In genomic region chr22:20400606-20401375, GRCh38 we compare ENCODE assay signal across 1 cellular context.
TF ChIP-seq lines count a peak whose summit lies in the region.

No MANE protein-coding gene starts in this region.

TF ChIP-seq in K562, 482 proteins besides CTCF, POLR2A, EP300 and RAD21 (continued from another document and continues in another):
- no peak for TF ChIP-seq ID3 (CRISPR knock-in tag; IDR thresholded peaks at IDR 0.05)
- TF ChIP-seq ID3 (tag; IDR thresholded peaks at IDR 0.05): no peak
- 0 out of 2 replicates have a peak, but pooled peaks have one; percentile 14 for TF ChIP-seq ZSCAN32 (CRISPR knock-in tag; IDR thresholded peaks at IDR 0.05)
- no peak for TF ChIP-seq SETDB1 (IDR thresholded peaks at IDR 0.05; ENCODE audit: low read length)
- TF ChIP-seq POLR3A (IDR thresholded peaks at IDR 0.05; ENCODE audit: borderline replicate concordance, extremely low read depth, insufficient read depth, insufficient read length): no peak
- TF ChIP-seq ZNF57 (CRISPR knock-in tag; IDR thresholded peaks at IDR 0.05): 0 out of 2 replicates have a peak, but pooled peaks have one; percentile 50
- TF ChIP-seq RBM15 (IDR thresholded peaks at IDR 0.05; ENCODE audit: insufficient read depth, low read length): no peak
- TF ChIP-seq PBX2 (CRISPR knock-in tag; IDR thresholded peaks at IDR 0.05; ENCODE audit: low read depth): 0 out of 2 replicates have a peak, but pooled peaks have one; percentile 9
- TF ChIP-seq PBX2 (tag; conservative IDR thresholded peaks at IDR 0.05; ENCODE audit: low read depth): no peak
- no peak for TF ChIP-seq FOXP4 (CRISPR knock-in tag; IDR thresholded peaks at IDR 0.05; ENCODE audit: borderline replicate concordance)
- TF ChIP-seq PML (IDR thresholded peaks at IDR 0.05; ENCODE audit: low read length): no peak
- TF ChIP-seq TEAD2 (tag; IDR thresholded peaks at IDR 0.05): no peak
- no peak for TF ChIP-seq CCNT2 (IDR thresholded peaks at IDR 0.05; ENCODE audit: borderline replicate concordance, extremely low read depth, insufficient read length, low read depth, low read length)
- TF ChIP-seq ZFP30 (CRISPR knock-in tag; IDR thresholded peaks at IDR 0.05; ENCODE audit: borderline replicate concordance): peak; percentile 60; the same call in 1 of the 2 replicates
- TF ChIP-seq WHSC1 (IDR thresholded peaks at IDR 0.05; ENCODE audit: low read length): no peak
- TF ChIP-seq ZNF24 (IDR thresholded peaks at IDR 0.05): no peak
- TF ChIP-seq ZNF277 (CRISPR knock-in tag; IDR thresholded peaks at IDR 0.05; ENCODE audit: borderline replicate concordance): peak; percentile 59; the same call in 1 of the 2 replicates
- no peak for TF ChIP-seq MEF2A (IDR thresholded peaks at IDR 0.05; ENCODE audit: control insufficient read depth, low read depth, low read length)
- no peak for TF ChIP-seq FIP1L1 (IDR thresholded peaks at IDR 0.05; ENCODE audit: low read depth, low read length, poor library complexity, severe bottlenecking)
- no peak for TF ChIP-seq ZBTB2 (IDR thresholded peaks at IDR 0.05)
- no peak for TF ChIP-seq NCOR1 (IDR thresholded peaks at IDR 0.05)
- no peak for TF ChIP-seq CBX3 (IDR thresholded peaks at IDR 0.05; ENCODE audit: borderline replicate concordance in 1 of 2, low read length in 2 of 2)
- no peak for TF ChIP-seq GATA2 (CRISPR knock-in tag; IDR thresholded peaks at IDR 0.05)
- TF ChIP-seq NCOA2 (IDR thresholded peaks at IDR 0.05; ENCODE audit: partially characterized antibody in 2 of 2): no peak
- no peak for TF ChIP-seq THRA (IDR thresholded peaks at IDR 0.05)
- 0 out of 4 replicates have a peak, but pooled peaks of 1 of the 2 experiments have one; percentile 24 for TF ChIP-seq MAZ (CRISPR knock-in tag; conservative IDR thresholded peaks at IDR 0.05 in 1 of 2, IDR thresholded peaks at IDR 0.05 in 1 of 2)
- TF ChIP-seq MEIS2 (IDR thresholded peaks at IDR 0.05; ENCODE audit: partially characterized antibody): no peak
- TF ChIP-seq E2F3 (CRISPR knock-in tag; IDR thresholded peaks at IDR 0.05): no peak
- TF ChIP-seq ZNF830 (CRISPR knock-in tag; IDR thresholded peaks at IDR 0.05): no peak
- TF ChIP-seq ZNF707 (CRISPR knock-in tag; conservative IDR thresholded peaks at IDR 0.05): no peak
- TF ChIP-seq GATAD2B (IDR thresholded peaks at IDR 0.05; ENCODE audit: borderline replicate concordance): no peak
- TF ChIP-seq CCAR2 (IDR thresholded peaks at IDR 0.05; ENCODE audit: low read depth, low read length): no peak
- TF ChIP-seq ARID2 (IDR thresholded peaks at IDR 0.05): no peak
- no peak for TF ChIP-seq CHD1 (IDR thresholded peaks at IDR 0.05; ENCODE audit: low read length)
- no peak for TF ChIP-seq ETV1 (tag; conservative IDR thresholded peaks at IDR 0.05; ENCODE audit: low read depth)
- 0 out of 2 replicates have a peak, but pooled peaks have one; percentile 14 for TF ChIP-seq ZNF76 (CRISPR knock-in tag; IDR thresholded peaks at IDR 0.05; ENCODE audit: borderline replicate concordance)
- TF ChIP-seq TBL1XR1 (IDR thresholded peaks at IDR 0.05; ENCODE audit: low read length in 2 of 2): no peak
- TF ChIP-seq L3MBTL2 (IDR thresholded peaks at IDR 0.05): no peak
- TF ChIP-seq KLF10 (CRISPR knock-in tag; IDR thresholded peaks at IDR 0.05): no peak
- TF ChIP-seq TCF7L2 (IDR thresholded peaks at IDR 0.05; ENCODE audit: low read depth, low read length): no peak
- TF ChIP-seq CTBP1 (IDR thresholded peaks at IDR 0.05; ENCODE audit: borderline replicate concordance): no peak
- no peak for TF ChIP-seq ZNF347 (CRISPR knock-in tag; IDR thresholded peaks at IDR 0.05; ENCODE audit: low read depth)
- no peak for TF ChIP-seq XRCC5 (IDR thresholded peaks at IDR 0.05; ENCODE audit: low read depth, low read length)
- TF ChIP-seq E2F5 (CRISPR knock-in tag; IDR thresholded peaks at IDR 0.05): no peak
- no peak for TF ChIP-seq ZBTB11 (CRISPR knock-in tag; IDR thresholded peaks at IDR 0.05)
- no peak for TF ChIP-seq NCOA6 (IDR thresholded peaks at IDR 0.05)
- no peak for TF ChIP-seq ZNF445 (CRISPR knock-in tag; IDR thresholded peaks at IDR 0.05; ENCODE audit: low read depth)
- TF ChIP-seq THAP7 (CRISPR knock-in tag; IDR thresholded peaks at IDR 0.05): no peak
- TF ChIP-seq NELFE (IDR thresholded peaks at IDR 0.05; ENCODE audit: insufficient read depth, insufficient read length): no peak
- no peak for TF ChIP-seq ZBED1 (IDR thresholded peaks at IDR 0.05)
- no peak for TF ChIP-seq CXXC5 (CRISPR knock-in tag; IDR thresholded peaks at IDR 0.05)
- no peak for TF ChIP-seq HNRNPLL (IDR thresholded peaks at IDR 0.05; ENCODE audit: low read depth, low read length, poor library complexity, severe bottlenecking)
- TF ChIP-seq ETS2 (tag; IDR thresholded peaks at IDR 0.05; ENCODE audit: borderline replicate concordance, poor library complexity, severe bottlenecking): no peak
- TF ChIP-seq CBX1 (IDR thresholded peaks at IDR 0.05; ENCODE audit: low read depth): no peak
- no peak for TF ChIP-seq GTF2E2 (tag; IDR thresholded peaks at IDR 0.05)
- no peak for TF ChIP-seq STAG1 (CRISPR knock-in tag; IDR thresholded peaks at IDR 0.05; ENCODE audit: borderline replicate concordance)
- TF ChIP-seq ZNF165 (CRISPR knock-in tag; IDR thresholded peaks at IDR 0.05; ENCODE audit: borderline replicate concordance): 0 out of 2 replicates have a peak, but pooled peaks have one; percentile 12
